Comparison of ENCODE assay signal across 9 cellular contexts in the genomic region with DNA sequence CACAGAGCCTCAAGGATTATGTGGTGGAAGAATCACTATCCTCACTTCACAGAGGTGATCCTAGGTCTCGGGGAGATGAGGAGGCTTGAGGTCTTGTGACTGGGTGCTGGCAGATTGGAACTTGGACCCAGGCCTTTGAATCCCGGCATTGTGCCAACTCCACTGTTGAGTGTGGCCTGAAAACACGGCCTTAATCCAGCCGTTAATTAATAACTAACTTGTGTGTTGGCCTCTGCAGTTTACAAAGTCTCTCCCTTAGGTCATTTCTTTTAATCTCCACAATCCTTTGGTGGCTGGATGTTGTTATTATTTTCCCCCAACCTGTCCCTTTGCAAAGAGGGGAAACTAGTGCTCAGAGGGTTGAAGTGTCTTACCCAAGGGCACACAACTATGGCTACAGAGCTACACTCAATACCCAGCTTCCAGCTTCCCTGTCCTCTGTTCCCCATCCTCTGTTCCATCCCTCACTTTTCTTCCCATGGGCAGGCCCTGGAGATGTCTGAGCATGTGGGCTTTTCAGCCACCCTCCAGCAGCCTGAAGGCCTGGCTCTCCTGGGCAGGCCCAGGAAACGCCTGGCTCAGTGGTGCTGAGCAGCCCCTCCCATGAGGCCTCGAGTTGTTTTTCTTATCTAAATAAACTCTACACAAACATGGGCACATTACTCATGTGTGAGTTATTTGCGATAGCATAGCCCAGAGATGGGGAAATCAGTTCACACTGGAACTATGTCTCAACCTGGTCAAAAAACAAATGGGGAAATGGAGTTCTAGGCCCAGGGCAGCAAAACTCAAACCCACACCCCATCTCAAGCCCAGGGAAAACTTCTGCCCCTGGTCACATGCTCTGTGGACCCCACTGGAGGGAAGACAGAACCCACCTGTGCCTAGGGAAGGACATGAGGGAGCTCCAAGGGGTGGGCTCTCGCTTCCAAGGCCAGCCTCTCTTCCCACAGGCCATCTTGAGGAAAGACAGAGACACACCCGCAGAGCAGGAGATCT. TPM values are rescaled to one million over a fixed set of nuclear protein-coding genes. Genes with fewer than 3 reads are reported as not detected.
DNase-seq lines count a peak whose midpoint lies in the region; ATAC-seq and TF ChIP-seq lines count a peak whose summit lies in the region.
"Had no signal": no experiment of that assay in that cellular context is flagged by ENCODE, and none has a peak within 500 bp of the region (broad histone marks: within the 10 kb centered on the region; RNA-seq: fewer than 3 reads in every experiment).

No MANE protein-coding gene starts in this region.

- peaks cover 15% of the 10 kb centered on the region for H3K4me1 Mint-ChIP-seq in activated naive CD8-positive, alpha-beta T cell treated with anti-CD3 and anti-CD28 coated beads for 36 hours

- no peak overlapping the region for H3K4me3 Mint-ChIP-seq in activated naive CD8-positive, alpha-beta T cell treated with anti-CD3 and anti-CD28 coated beads for 36 hours

- intact Hi-C loops in thyroid gland (cut with DNase I) = no loop called here

- peak in 1 of 2 donors; percentile 36 for TF ChIP-seq POLR2A in thyroid gland (IDR thresholded peaks at IDR 0.05)

- H3K27ac ChIP-seq in thyroid gland = peak overlapping the region; percentile 93 to 98 (median 96)

- ATAC-seq in HG03095 (IDR thresholded peaks at IDR 0.05; ENCODE audit: unreplicated experiment) (no peak), HG02981 (IDR thresholded peaks at IDR 0.05; ENCODE audit: unreplicated experiment) (no peak)

- WGBS in thyroid gland, 2 donors = 45 to 51% methylated on average over 9 of the region's 9 CpGs

- TF ChIP-seq CTCF in thyroid gland (IDR thresholded peaks at IDR 0.05) = no peak

- H3K27me3 ChIP-seq in thyroid gland = no peaks in the 10 kb centered on the region

- no peaks in the 10 kb centered on the region for H3K36me3 Mint-ChIP-seq in activated naive CD8-positive, alpha-beta T cell treated with anti-CD3 and anti-CD28 coated beads for 36 hours

- DNase-seq in HUDEP-2 (lab: John Stamatoyannopoulos, UW; ENCODE audit: unreplicated experiment in 76 of 76) = peak in 57 of 76 experiments; percentile 11 to 75 (median 33)
- DNase-seq in astrocyte of the hippocampus (ENCODE audit: low read depth, low spot score) = peak; percentile 90
- DNase-seq in kidney glomerular epithelial cell (lab: John Stamatoyannopoulos, UW) = peak; percentile 95
- peak; percentile 91 to 92 for DNase-seq in thyroid gland
- no peak for DNase-seq in foreskin melanocyte
- no peak for DNase-seq in activated naive CD8-positive, alpha-beta T cell treated with anti-CD3 and anti-CD28 coated beads for 36 hours
- DNase-seq: NCI-H446 had no signal

- no peaks in the 10 kb centered on the region for H3K27me3 Mint-ChIP-seq in activated naive CD8-positive, alpha-beta T cell treated with anti-CD3 and anti-CD28 coated beads for 36 hours

- H3K4me3 ChIP-seq in thyroid gland (replicated peaks in 1 of 3) = no peak overlapping the region

- H3K4me1 ChIP-seq in thyroid gland = peaks cover 38 to 49% of the 10 kb centered on the region in 2 donors

- no peaks in the 10 kb centered on the region for H3K9me3 ChIP-seq in thyroid gland

- H3K9me3 Mint-ChIP-seq in activated naive CD8-positive, alpha-beta T cell treated with anti-CD3 and anti-CD28 coated beads for 36 hours = no peaks in the 10 kb centered on the region

- no peak overlapping the region for H3K27ac Mint-ChIP-seq in activated naive CD8-positive, alpha-beta T cell treated with anti-CD3 and anti-CD28 coated beads for 36 hours

- no peaks in the 10 kb centered on the region for H3K36me3 ChIP-seq in thyroid gland

RNA-seq across cellular contexts. Expression of a gene that starts 16.8 kb away (rescaled TPM):
- total RNA-seq in thyroid gland = 10 to 100 TPM; 33.6 to 66.5 (median 47.3) TPM
- total RNA-seq in activated naive CD8-positive, alpha-beta T cell treated with anti-CD3 and anti-CD28 coated beads for 36 hours = 10 to 100 TPM; 15.7 to 16.4 TPM

Comparison
In these comparisons a context has a peak if more than half of its experiments do, and no peak if none do; other contexts are left out.
1. DNase-seq: peak in HUDEP-2 (57 of 76), astrocyte of the hippocampus (single experiment), kidney glomerular epithelial cell (single experiment) and thyroid gland (2 of 2); none in foreskin melanocyte (single experiment) and activated naive CD8-positive, alpha-beta T cell treated with anti-CD3 and anti-CD28 coated beads for 36 hours (single experiment).